In the genomic region with DNA sequence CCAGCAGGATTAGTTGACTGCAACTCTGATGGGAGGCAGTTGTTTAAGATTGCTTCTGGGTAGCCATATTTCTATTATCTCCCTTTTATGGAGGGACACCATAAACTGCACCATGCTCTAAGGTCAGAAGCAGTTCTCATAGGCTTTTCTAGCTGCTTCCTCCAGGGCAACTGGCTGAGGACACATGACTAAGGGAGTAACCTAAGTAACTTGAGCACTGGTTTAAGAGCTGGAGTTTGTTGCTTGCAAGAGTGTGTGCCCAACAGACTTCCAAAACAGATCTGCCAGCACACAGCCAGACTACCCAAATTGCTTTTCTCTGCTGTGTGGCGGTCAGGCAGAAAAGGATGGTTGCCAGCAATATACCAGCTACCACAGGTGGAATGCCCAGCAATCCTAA, we compare ENCODE assay signal across 9 cellular contexts.
"Had no signal": no experiment of that assay in that cellular context is flagged by ENCODE, and none has a peak within 500 bp of the region (broad histone marks: within the 10 kb centered on the region; RNA-seq: fewer than 3 reads in every experiment).

No MANE protein-coding gene starts in this region.

- H3K9ac ChIP-seq: KMS-11 had no signal

- H2AFZ ChIP-seq: GM23338 had no signal

- H3K27ac Mint-ChIP-seq: GM23338, HFFc6, IgD-negative memory B cell had no signal

- H3K27me3 Mint-ChIP-seq: IgD-negative memory B cell had no signal

- H3K4me3 ChIP-seq: GM23338 had no signal

- ATAC-seq: GM23338, HepG2 had no signal

- H3K27ac ChIP-seq: HL-60, KMS-11 had no signal

- H3K4me3 Mint-ChIP-seq: GM23338, HFFc6, IgD-negative memory B cell had no signal

- H3K4me2 ChIP-seq: GM23338, KMS-11 had no signal

- H3K4me1 Mint-ChIP-seq: GM23338 had no signal

- FAIRE-seq: HepG2 had no signal

- DNase-seq: H7, HCEC 1CT, HFFc6, KBM-7 had no signal

- H3K36me3 Mint-ChIP-seq: IgD-negative memory B cell had no signal

- H3K9me3 Mint-ChIP-seq: GM23338 had no signal
